ENCODE assay signal across 1 cellular context in the genomic region with DNA sequence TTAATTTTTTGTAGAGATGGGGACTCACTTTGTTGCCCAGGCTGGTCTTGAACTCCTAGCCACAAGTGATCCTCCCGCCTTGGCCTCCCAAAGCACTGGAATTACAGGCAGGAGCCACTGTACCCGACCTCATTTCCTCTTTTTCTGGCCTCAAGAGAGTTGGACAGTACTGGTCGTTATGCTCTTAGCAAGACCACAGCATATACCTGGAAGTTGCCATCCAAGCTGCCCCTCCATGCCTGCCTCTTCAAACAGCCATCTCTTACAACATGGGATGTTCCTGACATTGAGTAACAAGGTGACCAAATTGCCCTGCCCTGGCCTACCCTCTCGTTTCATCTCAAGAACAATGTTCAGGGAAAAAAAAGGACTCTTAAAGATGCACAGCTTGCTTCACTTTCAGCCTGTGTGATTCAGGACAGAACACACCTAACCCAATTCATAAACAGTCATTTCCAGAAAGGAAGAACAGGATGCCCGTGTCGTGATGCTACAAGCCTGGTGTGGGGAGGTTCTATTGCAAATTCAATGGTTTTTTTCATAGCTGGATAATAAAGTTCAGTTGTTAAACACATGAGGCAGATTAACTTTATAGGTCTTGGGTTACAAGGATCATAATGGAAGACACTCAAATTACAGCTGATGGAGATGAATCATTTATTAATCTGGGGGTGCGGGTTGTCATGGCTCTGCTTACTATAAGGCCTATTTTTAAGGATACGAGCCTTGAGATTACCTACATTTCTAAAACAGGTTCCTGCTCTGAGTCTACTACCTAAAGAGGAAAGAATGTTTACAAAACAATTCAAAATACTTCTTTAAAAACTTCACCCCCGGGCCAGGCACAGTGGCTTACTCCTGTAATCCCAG.
TF ChIP-seq lines count a peak whose summit lies in the region.

No MANE protein-coding gene starts in this region.

TF ChIP-seq in H1, 55 proteins besides CTCF, POLR2A, EP300 and RAD21:
- TF ChIP-seq JUND (IDR thresholded peaks at IDR 0.05; ENCODE audit: low read length) = no peak
- TF ChIP-seq, protein P1, sequence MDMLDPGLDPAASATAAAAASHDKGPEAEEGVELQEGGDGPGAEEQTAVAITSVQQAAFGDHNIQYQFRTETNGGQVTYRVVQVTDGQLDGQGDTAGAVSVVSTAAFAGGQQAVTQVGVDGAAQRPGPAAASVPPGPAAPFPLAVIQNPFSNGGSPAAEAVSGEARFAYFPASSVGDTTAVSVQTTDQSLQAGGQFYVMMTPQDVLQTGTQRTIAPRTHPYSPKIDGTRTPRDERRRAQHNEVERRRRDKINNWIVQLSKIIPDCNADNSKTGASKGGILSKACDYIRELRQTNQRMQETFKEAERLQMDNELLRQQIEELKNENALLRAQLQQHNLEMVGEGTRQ (IDR thresholded peaks at IDR 0.05; ENCODE audit: low read length) = no peak
- TF ChIP-seq CREB1 (IDR thresholded peaks at IDR 0.05) = no peak
- TF ChIP-seq RNF2 (IDR thresholded peaks at IDR 0.05; ENCODE audit: borderline replicate concordance, low read depth, low read length, missing control alignments, poor library complexity, severe bottlenecking) = no peak
- TF ChIP-seq NANOG (IDR thresholded peaks at IDR 0.05; ENCODE audit: insufficient read depth, low read depth, low read length, poor library complexity, severe bottlenecking) = no peak
- TF ChIP-seq GTF2F1 (IDR thresholded peaks at IDR 0.05; ENCODE audit: borderline replicate concordance, low read depth, low read length) = no peak
- TF ChIP-seq BRCA1 (IDR thresholded peaks at IDR 0.05; ENCODE audit: low read depth, low read length) = no peak
- TF ChIP-seq CHD2 (IDR thresholded peaks at IDR 0.05; ENCODE audit: low read length) = no peak
- no peak for TF ChIP-seq ATF2 (IDR thresholded peaks at IDR 0.05; ENCODE audit: low read length)
- TF ChIP-seq CBX8 (IDR thresholded peaks at IDR 0.05; ENCODE audit: borderline replicate concordance, low read depth, low read length) = no peak
- TF ChIP-seq RXRA (IDR thresholded peaks at IDR 0.05; ENCODE audit: insufficient read depth, low read depth, low read length) = no peak
